1 cellular context compared by ENCODE assay signal in genomic region chr15:73789491-73790240, GRCh38.
TF ChIP-seq lines count a peak whose summit lies in the region.

No MANE protein-coding gene starts in this region.

TF ChIP-seq in H1, 55 proteins besides CTCF, POLR2A, EP300 and RAD21:
- TF ChIP-seq TCF12 (IDR thresholded peaks at IDR 0.05; ENCODE audit: low read depth, low read length) (no peak), BACH1 (IDR thresholded peaks at IDR 0.05; ENCODE audit: low read length) (no peak), SRF (IDR thresholded peaks at IDR 0.05; ENCODE audit: low read depth, low read length) (no peak), RNF2 (IDR thresholded peaks at IDR 0.05; ENCODE audit: borderline replicate concordance, low read depth, low read length, missing control alignments, poor library complexity, severe bottlenecking) (no peak), KDM4A (IDR thresholded peaks at IDR 0.05; ENCODE audit: low read depth, low read length, severe bottlenecking) (no peak), CHD2 (IDR thresholded peaks at IDR 0.05; ENCODE audit: low read length) (no peak), EZH2 (IDR thresholded peaks at IDR 0.05; ENCODE audit: low read depth, low read length, severe bottlenecking) (no peak), SP2 (IDR thresholded peaks at IDR 0.05; ENCODE audit: low read length) (no peak), POU5F1 (IDR thresholded peaks at IDR 0.05; ENCODE audit: low read depth, low read length) (no peak), POLR2AphosphoS5 (IDR thresholded peaks at IDR 0.05; ENCODE audit: low read depth, low read length) (no peak), SUZ12 (IDR thresholded peaks at IDR 0.05; ENCODE audit: low read length) (no peak), CREB1 (IDR thresholded peaks at IDR 0.05) (no peak), SIRT6 (IDR thresholded peaks at IDR 0.05; ENCODE audit: low read length) (no peak), GABPA (IDR thresholded peaks at IDR 0.05; ENCODE audit: borderline replicate concordance, insufficient read depth, low read length) (no peak), MAX (IDR thresholded peaks at IDR 0.05) (no peak)
- TF ChIP-seq, protein P1, sequence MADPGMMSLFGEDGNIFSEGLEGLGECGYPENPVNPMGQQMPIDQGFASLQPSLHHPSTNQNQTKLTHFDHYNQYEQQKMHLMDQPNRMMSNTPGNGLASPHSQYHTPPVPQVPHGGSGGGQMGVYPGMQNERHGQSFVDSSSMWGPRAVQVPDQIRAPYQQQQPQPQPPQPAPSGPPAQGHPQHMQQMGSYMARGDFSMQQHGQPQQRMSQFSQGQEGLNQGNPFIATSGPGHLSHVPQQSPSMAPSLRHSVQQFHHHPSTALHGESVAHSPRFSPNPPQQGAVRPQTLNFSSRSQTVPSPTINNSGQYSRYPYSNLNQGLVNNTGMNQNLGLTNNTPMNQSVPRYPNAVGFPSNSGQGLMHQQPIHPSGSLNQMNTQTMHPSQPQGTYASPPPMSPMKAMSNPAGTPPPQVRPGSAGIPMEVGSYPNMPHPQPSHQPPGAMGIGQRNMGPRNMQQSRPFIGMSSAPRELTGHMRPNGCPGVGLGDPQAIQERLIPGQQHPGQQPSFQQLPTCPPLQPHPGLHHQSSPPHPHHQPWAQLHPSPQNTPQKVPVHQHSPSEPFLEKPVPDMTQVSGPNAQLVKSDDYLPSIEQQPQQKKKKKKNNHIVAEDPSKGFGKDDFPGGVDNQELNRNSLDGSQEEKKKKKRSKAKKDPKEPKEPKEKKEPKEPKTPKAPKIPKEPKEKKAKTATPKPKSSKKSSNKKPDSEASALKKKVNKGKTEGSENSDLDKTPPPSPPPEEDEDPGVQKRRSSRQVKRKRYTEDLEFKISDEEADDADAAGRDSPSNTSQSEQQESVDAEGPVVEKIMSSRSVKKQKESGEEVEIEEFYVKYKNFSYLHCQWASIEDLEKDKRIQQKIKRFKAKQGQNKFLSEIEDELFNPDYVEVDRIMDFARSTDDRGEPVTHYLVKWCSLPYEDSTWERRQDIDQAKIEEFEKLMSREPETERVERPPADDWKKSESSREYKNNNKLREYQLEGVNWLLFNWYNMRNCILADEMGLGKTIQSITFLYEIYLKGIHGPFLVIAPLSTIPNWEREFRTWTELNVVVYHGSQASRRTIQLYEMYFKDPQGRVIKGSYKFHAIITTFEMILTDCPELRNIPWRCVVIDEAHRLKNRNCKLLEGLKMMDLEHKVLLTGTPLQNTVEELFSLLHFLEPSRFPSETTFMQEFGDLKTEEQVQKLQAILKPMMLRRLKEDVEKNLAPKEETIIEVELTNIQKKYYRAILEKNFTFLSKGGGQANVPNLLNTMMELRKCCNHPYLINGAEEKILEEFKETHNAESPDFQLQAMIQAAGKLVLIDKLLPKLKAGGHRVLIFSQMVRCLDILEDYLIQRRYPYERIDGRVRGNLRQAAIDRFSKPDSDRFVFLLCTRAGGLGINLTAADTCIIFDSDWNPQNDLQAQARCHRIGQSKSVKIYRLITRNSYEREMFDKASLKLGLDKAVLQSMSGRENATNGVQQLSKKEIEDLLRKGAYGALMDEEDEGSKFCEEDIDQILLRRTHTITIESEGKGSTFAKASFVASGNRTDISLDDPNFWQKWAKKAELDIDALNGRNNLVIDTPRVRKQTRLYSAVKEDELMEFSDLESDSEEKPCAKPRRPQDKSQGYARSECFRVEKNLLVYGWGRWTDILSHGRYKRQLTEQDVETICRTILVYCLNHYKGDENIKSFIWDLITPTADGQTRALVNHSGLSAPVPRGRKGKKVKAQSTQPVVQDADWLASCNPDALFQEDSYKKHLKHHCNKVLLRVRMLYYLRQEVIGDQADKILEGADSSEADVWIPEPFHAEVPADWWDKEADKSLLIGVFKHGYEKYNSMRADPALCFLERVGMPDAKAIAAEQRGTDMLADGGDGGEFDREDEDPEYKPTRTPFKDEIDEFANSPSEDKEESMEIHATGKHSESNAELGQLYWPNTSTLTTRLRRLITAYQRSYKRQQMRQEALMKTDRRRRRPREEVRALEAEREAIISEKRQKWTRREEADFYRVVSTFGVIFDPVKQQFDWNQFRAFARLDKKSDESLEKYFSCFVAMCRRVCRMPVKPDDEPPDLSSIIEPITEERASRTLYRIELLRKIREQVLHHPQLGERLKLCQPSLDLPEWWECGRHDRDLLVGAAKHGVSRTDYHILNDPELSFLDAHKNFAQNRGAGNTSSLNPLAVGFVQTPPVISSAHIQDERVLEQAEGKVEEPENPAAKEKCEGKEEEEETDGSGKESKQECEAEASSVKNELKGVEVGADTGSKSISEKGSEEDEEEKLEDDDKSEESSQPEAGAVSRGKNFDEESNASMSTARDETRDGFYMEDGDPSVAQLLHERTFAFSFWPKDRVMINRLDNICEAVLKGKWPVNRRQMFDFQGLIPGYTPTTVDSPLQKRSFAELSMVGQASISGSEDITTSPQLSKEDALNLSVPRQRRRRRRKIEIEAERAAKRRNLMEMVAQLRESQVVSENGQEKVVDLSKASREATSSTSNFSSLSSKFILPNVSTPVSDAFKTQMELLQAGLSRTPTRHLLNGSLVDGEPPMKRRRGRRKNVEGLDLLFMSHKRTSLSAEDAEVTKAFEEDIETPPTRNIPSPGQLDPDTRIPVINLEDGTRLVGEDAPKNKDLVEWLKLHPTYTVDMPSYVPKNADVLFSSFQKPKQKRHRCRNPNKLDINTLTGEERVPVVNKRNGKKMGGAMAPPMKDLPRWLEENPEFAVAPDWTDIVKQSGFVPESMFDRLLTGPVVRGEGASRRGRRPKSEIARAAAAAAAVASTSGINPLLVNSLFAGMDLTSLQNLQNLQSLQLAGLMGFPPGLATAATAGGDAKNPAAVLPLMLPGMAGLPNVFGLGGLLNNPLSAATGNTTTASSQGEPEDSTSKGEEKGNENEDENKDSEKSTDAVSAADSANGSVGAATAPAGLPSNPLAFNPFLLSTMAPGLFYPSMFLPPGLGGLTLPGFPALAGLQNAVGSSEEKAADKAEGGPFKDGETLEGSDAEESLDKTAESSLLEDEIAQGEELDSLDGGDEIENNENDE (IDR thresholded peaks at IDR 0.05; ENCODE audit: insufficient replicate concordance, low read length), result no peak
- TF ChIP-seq, protein P2, sequence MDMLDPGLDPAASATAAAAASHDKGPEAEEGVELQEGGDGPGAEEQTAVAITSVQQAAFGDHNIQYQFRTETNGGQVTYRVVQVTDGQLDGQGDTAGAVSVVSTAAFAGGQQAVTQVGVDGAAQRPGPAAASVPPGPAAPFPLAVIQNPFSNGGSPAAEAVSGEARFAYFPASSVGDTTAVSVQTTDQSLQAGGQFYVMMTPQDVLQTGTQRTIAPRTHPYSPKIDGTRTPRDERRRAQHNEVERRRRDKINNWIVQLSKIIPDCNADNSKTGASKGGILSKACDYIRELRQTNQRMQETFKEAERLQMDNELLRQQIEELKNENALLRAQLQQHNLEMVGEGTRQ (IDR thresholded peaks at IDR 0.05; ENCODE audit: low read length), result no peak
